15 cellular contexts compared by ENCODE assay signal in the genomic region with DNA sequence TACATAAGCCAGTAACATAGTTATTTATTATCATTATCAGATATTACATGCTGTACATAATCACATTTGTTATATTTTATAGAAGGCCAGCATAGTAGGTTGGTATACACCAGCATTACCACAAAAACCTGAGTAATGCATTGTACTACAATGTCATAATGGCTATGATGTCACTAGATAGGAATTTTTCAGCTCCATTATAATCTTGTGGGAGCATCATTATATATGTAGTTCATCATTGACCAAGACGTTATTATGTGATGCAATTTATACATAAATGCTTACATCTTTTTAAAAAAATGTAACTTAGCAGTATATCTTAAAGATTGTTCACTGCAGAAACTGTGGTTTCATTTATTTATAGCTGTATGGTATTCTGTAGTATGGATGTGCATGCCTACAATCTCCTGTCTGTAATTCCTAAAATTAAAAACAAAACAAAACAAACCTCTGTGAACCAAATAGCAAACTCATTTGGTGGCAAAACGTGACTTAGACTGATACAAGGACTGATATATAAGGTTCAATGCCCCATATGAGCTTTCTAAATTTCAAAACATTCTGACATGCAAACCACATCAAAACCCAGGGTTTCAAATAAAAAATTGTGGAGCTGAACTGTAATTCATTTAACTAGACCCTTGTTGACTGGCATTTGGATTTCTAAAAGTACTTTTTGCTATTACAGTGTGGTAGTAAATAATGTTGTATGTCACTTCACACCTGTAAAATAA.
A peak's percentile ranks its signal among the peaks of the same experiment; 100 is the strongest.
DNase-seq lines count a peak whose midpoint lies in the region; ATAC-seq, FAIRE-seq and TF ChIP-seq lines count a peak whose summit lies in the region.
"Had no signal": no experiment of that assay in that cellular context is flagged by ENCODE, and none has a peak within 500 bp of the region (broad histone marks: within the 10 kb centered on the region; RNA-seq: fewer than 3 reads in every experiment).

No MANE protein-coding gene starts in this region.

- H2BK5ac ChIP-seq in IMR-90 (ENCODE audit: low read depth, low read length, poor library complexity, severe bottlenecking) = no peak overlapping the region

- H3K23ac ChIP-seq in IMR-90 (ENCODE audit: low read depth, low read length) = no peak overlapping the region

- H3K4me3 Mint-ChIP-seq in activated B cell treated with CpG ODN at 0.5 μM for 24 hours = no peak overlapping the region
- H3K4me3 Mint-ChIP-seq: activated T-helper 1 cell treated with anti-CD3 and anti-CD28 coated beads, Interleukin-12 subunit alpha, Interleukin-12 subunit beta, Interleukin-2, Interleukin-4 antibody, amounts not matched to agents 30 ng/mL and 10 ng/mL and 1 ng/mL, durations not matched to agents 14 hours and 24 hours and 36 hours had no signal

- no peak overlapping the region for H3K9ac ChIP-seq in IMR-90 (ENCODE audit: low read depth, low read length)
- H3K9ac ChIP-seq: KMS-11 had no signal

- no peak overlapping the region for H3K18ac ChIP-seq in IMR-90 (ENCODE audit: low read depth, low read length)

- DNase-seq in AG10803 (ENCODE audit: low read depth) (peak; percentile 80), IMR-90 (peak; percentile 87), activated B cell treated with CpG ODN at 0.5 μM for 24 hours (no peak), glomerular visceral epithelial cell (ENCODE audit: extremely low spot score) (peak; percentile 78), NCI-H748 treated with DMSO at 0.1 percent for 48 hours (lab: John Stamatoyannopoulos, UW) (no peak), activated gamma-delta T cell treated with Interleukin-2 at 50 U/mL for 16 hours (no peak), GM12891 (ENCODE audit: insufficient read length, low spot score) (no peak)
- DNase-seq: cerebellar nuclear complex, lower lobe of right lung, NCI-H2171 had no signal

- H3K27ac ChIP-seq in IMR-90 (ENCODE audit: insufficient read depth, low read length) = no peak overlapping the region
- H3K27ac ChIP-seq: C4-2B, KMS-11, lower lobe of right lung had no signal

- POLR2A ChIA-PET in IMR-90 (lab: Charles Lee; ENCODE audit: unreplicated experiment) (interaction anchor here (0.7 kb wide), 1 partner anchor 131 kb away, joined by 3 read pairs; no protein-coding TSS in a partner anchor), activated B cell treated with CpG ODN at 0.5 μM for 24 hours (lab: Charles Lee) (interaction anchor here (0.6 to 3.1 kb wide), 11 partner anchors 24 to 595 kb away, joined by 3 to 22 read pairs (median 4); partner anchors contain the start of gene TRIM13)

- H4K8ac ChIP-seq in IMR-90 (ENCODE audit: low read depth in 2 of 2, low read length in 2 of 2) = no peak overlapping the region

- no peak overlapping the region for H2BK120ac ChIP-seq in IMR-90 (ENCODE audit: low read depth, low read length)

- no peak overlapping the region for H3K4ac ChIP-seq in IMR-90 (ENCODE audit: low read depth, low read length)

- TF ChIP-seq RAD21 in IMR-90 (IDR thresholded peaks at IDR 0.05; ENCODE audit: low read length) = no peak

- H4K5ac ChIP-seq in IMR-90 (ENCODE audit: low read depth, low read length) = no peak overlapping the region

- H3K4me3 ChIP-seq in AG10803 (ENCODE audit: low read length) (no peak overlapping the region), IMR-90 (ENCODE audit: insufficient read depth, low read depth, low read length) (no peak overlapping the region)
- H3K4me3 ChIP-seq: lower lobe of right lung had no signal

- H3K4me1 ChIP-seq in IMR-90 (ENCODE audit: control insufficient read depth, insufficient read depth, low read length) = peaks cover 9% of the 10 kb centered on the region
- H3K4me1 ChIP-seq: lower lobe of right lung had no signal

- H4K20me1 ChIP-seq in IMR-90 (ENCODE audit: insufficient read depth, low read length) = peaks cover 7% of the 10 kb centered on the region; the same call in 1 of the 2 replicates

- BruUV-seq in IMR-90 (replicated peaks; lab: Mats Ljungman, UMichigan) = no TSS peak

- H3K4me2 ChIP-seq in IMR-90 (ENCODE audit: low read depth, low read length) = no peak overlapping the region

- H4K91ac ChIP-seq in IMR-90 (ENCODE audit: insufficient read depth, low read depth, low read length) = no peak overlapping the region

- H2BK20ac ChIP-seq in IMR-90 (ENCODE audit: low read depth, low read length) = no peak overlapping the region

- H3K9me3 Mint-ChIP-seq in activated B cell treated with CpG ODN at 0.5 μM for 24 hours = no peaks in the 10 kb centered on the region
- H3K9me3 Mint-ChIP-seq: activated T-helper 1 cell treated with anti-CD3 and anti-CD28 coated beads, Interleukin-12 subunit alpha, Interleukin-12 subunit beta, Interleukin-2, Interleukin-4 antibody, amounts not matched to agents 30 ng/mL and 10 ng/mL and 1 ng/mL, durations not matched to agents 14 hours and 24 hours and 36 hours had no signal

- H3K56ac ChIP-seq in IMR-90 (ENCODE audit: extremely low read depth, insufficient read depth, low read length) = no peak overlapping the region

- H3K9me3 ChIP-seq in IMR-90 (ENCODE audit: control insufficient read depth, insufficient read depth, low read length) = peaks cover 2% of the 10 kb centered on the region; the same call in 1 of the 2 replicates
- H3K9me3 ChIP-seq: lower lobe of right lung had no signal

- no peak for ATAC-seq in IMR-90 (ENCODE audit: low read depth)
- ATAC-seq in activated B cell treated with CpG ODN at 0.5 μM for 24 hours (ENCODE audit: low read depth) = no peak
- no peak for ATAC-seq in GM18519 (IDR thresholded peaks at IDR 0.05; ENCODE audit: low FRiP score, unreplicated experiment)
- ATAC-seq: activated CD4-positive, CD25-positive, alpha-beta regulatory T cell treated with anti-CD3 and anti-CD28 coated beads, Interleukin-2, amount 50 U/mL, for 24 hours; lower lobe of right lung had no signal

- no peak overlapping the region for H3K14ac ChIP-seq in IMR-90 (replicated peaks; ENCODE audit: low read depth, low read length)

- intact Hi-C loops in IMR-90 (cut with micrococcal nuclease) (no loop called here), activated B cell treated with CpG ODN at 0.5 μM for 24 hours (cut with micrococcal nuclease) (no loop called here)

- no peaks in the 10 kb centered on the region; the same call in 1 of the 2 replicates for H3K9me1 ChIP-seq in IMR-90 (ENCODE audit: insufficient read depth, low read length)

- TF ChIP-seq POLR2A in IMR-90 (IDR thresholded peaks at IDR 0.05; ENCODE audit: low read depth, low read length) (no peak), GM12891 (IDR thresholded peaks at IDR 0.05; ENCODE audit: low read depth, low read length) (no peak)

- CTCF ChIA-PET in IMR-90 (lab: Yijun Ruan, JAX) = interaction anchor here (0.9 kb wide), 1 partner anchor 20 kb away, joined by 3 read pairs; no protein-coding TSS in a partner anchor
- CTCF ChIA-PET in activated B cell treated with CpG ODN at 0.5 μM for 24 hours (lab: Charles Lee) = interaction anchor here (1.0 to 1.3 kb wide), 3 partner anchors 209 to 595 kb away, joined by 3 to 6 read pairs (median 3); no protein-coding TSS in a partner anchor

- no peaks in the 10 kb centered on the region for H3K36me3 ChIP-seq in IMR-90 (ENCODE audit: control insufficient read depth, insufficient read depth, low read length)
- H3K36me3 ChIP-seq: lower lobe of right lung had no signal

- TF ChIP-seq CTCF in AG10803 (conservative IDR thresholded peaks at IDR 0.05; ENCODE audit: low read length) = no peak
- no peak for TF ChIP-seq CTCF in IMR-90 (conservative IDR thresholded peaks at IDR 0.05; ENCODE audit: low read depth, low read length)
- TF ChIP-seq CTCF in activated B cell treated with CpG ODN at 0.5 μM for 24 hours (IDR thresholded peaks at IDR 0.05) = no peak

- H3K27me3 Mint-ChIP-seq in activated B cell treated with CpG ODN at 0.5 μM for 24 hours = no peaks in the 10 kb centered on the region

- no peak overlapping the region for H2AFZ ChIP-seq in IMR-90 (replicated peaks; ENCODE audit: low read length, poor library complexity)

- no peak overlapping the region for H2BK15ac ChIP-seq in IMR-90 (ENCODE audit: low read depth, low read length)

- in situ Hi-C loops in IMR-90 (cut with MboI; ENCODE audit: low sequenced_read_pairs) = no loop called here

- H3K27me3 ChIP-seq in IMR-90 (ENCODE audit: control insufficient read depth, insufficient read depth, low read length) = peaks cover 28% of the 10 kb centered on the region

- H3K36me3 Mint-ChIP-seq in activated B cell treated with CpG ODN at 0.5 μM for 24 hours (ENCODE audit: low read depth) = no peaks in the 10 kb centered on the region

- peak overlapping the region; percentile 98 for H3K27ac Mint-ChIP-seq in activated B cell treated with CpG ODN at 0.5 μM for 24 hours
- H3K27ac Mint-ChIP-seq: activated T-helper 1 cell treated with anti-CD3 and anti-CD28 coated beads, Interleukin-12 subunit alpha, Interleukin-12 subunit beta, Interleukin-2, Interleukin-4 antibody, amounts not matched to agents 30 ng/mL and 10 ng/mL and 1 ng/mL, durations not matched to agents 14 hours and 24 hours and 36 hours had no signal

- whole genome bisulfite sequencing in IMR-90 (ENCODE audit: extremely low coverage in 2 of 2, insufficient read length in 1 of 2), 2 experiments = 20% methylated on average over 1 of the region's 2 CpGs; no CpG with 5 or more reads in 1 of the 2 experiments

- no peak overlapping the region for H2AK9ac ChIP-seq in IMR-90 (replicated peaks; ENCODE audit: low read depth, low read length, poor library complexity)

- no peak overlapping the region for H2AK5ac ChIP-seq in IMR-90 (ENCODE audit: low read depth, low read length)

- FAIRE-seq in GM12891 (lab: Jason Lieb, UNC) = no peak

- H3K4me1 Mint-ChIP-seq in activated B cell treated with CpG ODN at 0.5 μM for 24 hours = peaks cover 96% of the 10 kb centered on the region

- dilution Hi-C loops in IMR-90 (cut with HindIII; ENCODE audit: low sequenced_read_pairs, unreplicated experiment) = no loop called here

- no peaks in the 10 kb centered on the region for H3K79me1 ChIP-seq in IMR-90 (ENCODE audit: low read depth in 1 of 2, low read length in 2 of 2)

TF ChIP-seq in IMR-90, 13 proteins besides CTCF, POLR2A, EP300 and RAD21 (continues in another document):
- TF ChIP-seq MAZ (IDR thresholded peaks at IDR 0.05; ENCODE audit: borderline replicate concordance, low read depth, low read length) = no peak
- TF ChIP-seq NFE2L2 (IDR thresholded peaks at IDR 0.05; ENCODE audit: low read depth, low read length) = no peak
- peak; percentile 24; the same call in 1 of the 2 replicates for TF ChIP-seq BHLHE40 (IDR thresholded peaks at IDR 0.05; ENCODE audit: low read depth, low read length)
- no peak for TF ChIP-seq CHD1 (IDR thresholded peaks at IDR 0.05; ENCODE audit: low read depth, low read length)
- peak; percentile 74 for TF ChIP-seq CEBPB (IDR thresholded peaks at IDR 0.05; ENCODE audit: low read depth, low read length)

TF ChIP-seq in GM12891, 5 proteins besides CTCF, POLR2A, EP300 and RAD21:
- TF ChIP-seq POU2F2 (IDR thresholded peaks at IDR 0.05; ENCODE audit: low read depth, low read length) (no peak), POLR2AphosphoS5 (IDR thresholded peaks at IDR 0.05; ENCODE audit: low read depth, low read length) (no peak)

Comparison
In these comparisons a context has a peak if more than half of its experiments do, and no peak if none do; other contexts are left out.
1. DNase-seq: peak in AG10803 (single experiment), IMR-90 (single experiment) and glomerular visceral epithelial cell (single experiment); none in activated B cell treated with CpG ODN at 0.5 μM for 24 hours (single experiment), NCI-H748 treated with DMSO at 0.1 percent for 48 hours (single experiment), activated gamma-delta T cell treated with Interleukin-2 at 50 U/mL for 16 hours (single experiment) and GM12891 (single experiment).